ENCODE assay signal across 1 cellular context in the genomic region with DNA sequence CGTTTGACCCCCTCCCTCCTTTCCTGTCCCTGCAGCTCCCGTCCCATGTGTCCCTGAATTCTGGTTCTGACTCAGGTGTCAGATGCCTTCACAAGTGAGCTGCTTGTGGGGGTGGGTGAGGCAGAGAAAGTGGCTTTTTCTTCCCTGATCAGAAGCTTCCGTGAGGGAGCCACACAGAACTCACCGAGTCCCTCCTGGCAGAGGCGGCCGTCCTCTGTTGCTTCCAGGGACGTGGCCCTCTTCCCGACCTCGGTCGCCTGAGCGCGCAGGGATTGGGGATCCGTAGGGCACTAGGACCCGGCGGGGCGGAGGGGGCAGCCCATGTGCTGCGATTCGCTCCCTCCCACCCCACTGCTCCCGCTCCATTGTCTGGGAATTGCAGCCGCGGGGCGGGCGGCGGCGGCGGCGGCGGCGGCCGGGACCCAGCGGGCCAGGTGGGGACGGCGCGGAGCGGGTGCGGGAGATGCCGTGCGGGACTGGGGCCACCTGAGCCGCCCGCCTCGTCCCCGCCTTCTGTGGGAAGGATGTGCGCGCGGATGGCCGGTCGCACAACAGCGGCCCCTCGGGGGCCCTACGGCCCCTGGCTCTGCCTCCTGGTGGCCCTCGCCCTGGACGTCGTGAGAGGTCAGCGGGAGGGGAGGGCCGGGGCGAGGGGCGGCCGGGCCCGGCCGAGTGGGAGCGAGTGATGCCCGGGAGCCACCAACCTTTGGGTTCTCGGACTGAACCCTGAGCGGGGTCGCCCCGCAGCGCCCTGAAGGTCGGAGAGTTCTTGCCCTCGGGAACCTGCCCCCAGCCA.
TF ChIP-seq lines count a peak whose summit lies in the region.

A gene with protein sequence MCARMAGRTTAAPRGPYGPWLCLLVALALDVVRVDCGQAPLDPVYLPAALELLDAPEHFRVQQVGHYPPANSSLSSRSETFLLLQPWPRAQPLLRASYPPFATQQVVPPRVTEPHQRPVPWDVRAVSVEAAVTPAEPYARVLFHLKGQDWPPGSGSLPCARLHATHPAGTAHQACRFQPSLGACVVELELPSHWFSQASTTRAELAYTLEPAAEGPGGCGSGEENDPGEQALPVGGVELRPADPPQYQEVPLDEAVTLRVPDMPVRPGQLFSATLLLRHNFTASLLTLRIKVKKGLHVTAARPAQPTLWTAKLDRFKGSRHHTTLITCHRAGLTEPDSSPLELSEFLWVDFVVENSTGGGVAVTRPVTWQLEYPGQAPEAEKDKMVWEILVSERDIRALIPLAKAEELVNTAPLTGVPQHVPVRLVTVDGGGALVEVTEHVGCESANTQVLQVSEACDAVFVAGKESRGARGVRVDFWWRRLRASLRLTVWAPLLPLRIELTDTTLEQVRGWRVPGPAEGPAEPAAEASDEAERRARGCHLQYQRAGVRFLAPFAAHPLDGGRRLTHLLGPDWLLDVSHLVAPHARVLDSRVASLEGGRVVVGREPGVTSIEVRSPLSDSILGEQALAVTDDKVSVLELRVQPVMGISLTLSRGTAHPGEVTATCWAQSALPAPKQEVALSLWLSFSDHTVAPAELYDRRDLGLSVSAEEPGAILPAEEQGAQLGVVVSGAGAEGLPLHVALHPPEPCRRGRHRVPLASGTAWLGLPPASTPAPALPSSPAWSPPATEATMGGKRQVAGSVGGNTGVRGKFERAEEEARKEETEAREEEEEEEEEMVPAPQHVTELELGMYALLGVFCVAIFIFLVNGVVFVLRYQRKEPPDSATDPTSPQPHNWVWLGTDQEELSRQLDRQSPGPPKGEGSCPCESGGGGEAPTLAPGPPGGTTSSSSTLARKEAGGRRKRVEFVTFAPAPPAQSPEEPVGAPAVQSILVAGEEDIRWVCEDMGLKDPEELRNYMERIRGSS (plus strand): TSS at position 351 of the 796 bp plus-strand sequence. CDS start 174 bp downstream, at position 525.

TF ChIP-seq in HepG2, 621 proteins besides CTCF, POLR2A, EP300 and RAD21 (continued from another document and continues in another):
- TF ChIP-seq, protein P1, sequence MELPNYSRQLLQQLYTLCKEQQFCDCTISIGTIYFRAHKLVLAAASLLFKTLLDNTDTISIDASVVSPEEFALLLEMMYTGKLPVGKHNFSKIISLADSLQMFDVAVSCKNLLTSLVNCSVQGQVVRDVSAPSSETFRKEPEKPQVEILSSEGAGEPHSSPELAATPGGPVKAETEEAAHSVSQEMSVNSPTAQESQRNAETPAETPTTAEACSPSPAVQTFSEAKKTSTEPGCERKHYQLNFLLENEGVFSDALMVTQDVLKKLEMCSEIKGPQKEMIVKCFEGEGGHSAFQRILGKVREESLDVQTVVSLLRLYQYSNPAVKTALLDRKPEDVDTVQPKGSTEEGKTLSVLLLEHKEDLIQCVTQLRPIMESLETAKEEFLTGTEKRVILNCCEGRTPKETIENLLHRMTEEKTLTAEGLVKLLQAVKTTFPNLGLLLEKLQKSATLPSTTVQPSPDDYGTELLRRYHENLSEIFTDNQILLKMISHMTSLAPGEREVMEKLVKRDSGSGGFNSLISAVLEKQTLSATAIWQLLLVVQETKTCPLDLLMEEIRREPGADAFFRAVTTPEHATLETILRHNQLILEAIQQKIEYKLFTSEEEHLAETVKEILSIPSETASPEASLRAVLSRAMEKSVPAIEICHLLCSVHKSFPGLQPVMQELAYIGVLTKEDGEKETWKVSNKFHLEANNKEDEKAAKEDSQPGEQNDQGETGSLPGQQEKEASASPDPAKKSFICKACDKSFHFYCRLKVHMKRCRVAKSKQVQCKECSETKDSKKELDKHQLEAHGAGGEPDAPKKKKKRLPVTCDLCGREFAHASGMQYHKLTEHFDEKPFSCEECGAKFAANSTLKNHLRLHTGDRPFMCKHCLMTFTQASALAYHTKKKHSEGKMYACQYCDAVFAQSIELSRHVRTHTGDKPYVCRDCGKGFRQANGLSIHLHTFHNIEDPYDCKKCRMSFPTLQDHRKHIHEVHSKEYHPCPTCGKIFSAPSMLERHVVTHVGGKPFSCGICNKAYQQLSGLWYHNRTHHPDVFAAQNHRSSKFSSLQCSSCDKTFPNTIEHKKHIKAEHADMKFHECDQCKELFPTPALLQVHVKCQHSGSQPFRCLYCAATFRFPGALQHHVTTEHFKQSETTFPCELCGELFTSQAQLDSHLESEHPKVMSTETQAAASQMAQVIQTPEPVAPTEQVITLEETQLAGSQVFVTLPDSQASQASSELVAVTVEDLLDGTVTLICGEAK (IDR thresholded peaks at IDR 0.05) = no peak
- TF ChIP-seq, protein P1 (CRISPR knock-in tag; IDR thresholded peaks at IDR 0.05) = 0 out of 2 replicates have a peak, but pooled peaks have one; percentile 27
- TF ChIP-seq TBX2 (CRISPR knock-in tag; IDR thresholded peaks at IDR 0.05; ENCODE audit: borderline replicate concordance) (peak; percentile 56; the same call in 1 of the 2 replicates), HOXA3 (CRISPR knock-in tag; IDR thresholded peaks at IDR 0.05) (peak; percentile 73), POLR2G (IDR thresholded peaks at IDR 0.05; ENCODE audit: low read depth, low read length) (peak; percentile 61; the same call in 1 of the 2 replicates), GATAD1 (CRISPR knock-in tag; IDR thresholded peaks at IDR 0.05) (peak; percentile 37; the same call in 1 of the 2 replicates), ZNF138 (CRISPR knock-in tag; IDR thresholded peaks at IDR 0.05; ENCODE audit: low read depth) (0 out of 2 replicates have a peak, but pooled peaks have one; percentile 42), KLF12 (CRISPR knock-in tag; IDR thresholded peaks at IDR 0.05; ENCODE audit: borderline replicate concordance) (0 out of 2 replicates have a peak, but pooled peaks have one; percentile 28), PHF8 (CRISPR knock-in tag; IDR thresholded peaks at IDR 0.05) (peak; percentile 31; the same call in 1 of the 2 replicates), ZNF547 (CRISPR knock-in tag; IDR thresholded peaks at IDR 0.05) (no peak), ZNF563 (CRISPR knock-in tag; IDR thresholded peaks at IDR 0.05) (0 out of 2 replicates have a peak, but pooled peaks have one; percentile 52), ZNF136 (CRISPR knock-in tag; IDR thresholded peaks at IDR 0.05; ENCODE audit: low read depth) (0 out of 2 replicates have a peak, but pooled peaks have one; percentile 53), ZNF274 (CRISPR knock-in tag; IDR thresholded peaks at IDR 0.05) (0 out of 2 replicates have a peak, but pooled peaks have one; percentile 20), ZNF564 (CRISPR knock-in tag; IDR thresholded peaks at IDR 0.05) (0 out of 2 replicates have a peak, but pooled peaks have one; percentile 52), FOXA3 (CRISPR knock-in tag; IDR thresholded peaks at IDR 0.05) (0 out of 2 replicates have a peak, but pooled peaks have one; percentile 14), ZFX (CRISPR knock-in tag; IDR thresholded peaks at IDR 0.05; ENCODE audit: low read depth) (peak; percentile 55), SP4 (CRISPR knock-in tag; IDR thresholded peaks at IDR 0.05) (peak; percentile 68)
- TF ChIP-seq, protein P2, sequence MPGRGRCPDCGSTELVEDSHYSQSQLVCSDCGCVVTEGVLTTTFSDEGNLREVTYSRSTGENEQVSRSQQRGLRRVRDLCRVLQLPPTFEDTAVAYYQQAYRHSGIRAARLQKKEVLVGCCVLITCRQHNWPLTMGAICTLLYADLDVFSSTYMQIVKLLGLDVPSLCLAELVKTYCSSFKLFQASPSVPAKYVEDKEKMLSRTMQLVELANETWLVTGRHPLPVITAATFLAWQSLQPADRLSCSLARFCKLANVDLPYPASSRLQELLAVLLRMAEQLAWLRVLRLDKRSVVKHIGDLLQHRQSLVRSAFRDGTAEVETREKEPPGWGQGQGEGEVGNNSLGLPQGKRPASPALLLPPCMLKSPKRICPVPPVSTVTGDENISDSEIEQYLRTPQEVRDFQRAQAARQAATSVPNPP (CRISPR knock-in tag; IDR thresholded peaks at IDR 0.05) = 0 out of 2 replicates have a peak, but pooled peaks have one; percentile 30
- TF ChIP-seq, protein P3, sequence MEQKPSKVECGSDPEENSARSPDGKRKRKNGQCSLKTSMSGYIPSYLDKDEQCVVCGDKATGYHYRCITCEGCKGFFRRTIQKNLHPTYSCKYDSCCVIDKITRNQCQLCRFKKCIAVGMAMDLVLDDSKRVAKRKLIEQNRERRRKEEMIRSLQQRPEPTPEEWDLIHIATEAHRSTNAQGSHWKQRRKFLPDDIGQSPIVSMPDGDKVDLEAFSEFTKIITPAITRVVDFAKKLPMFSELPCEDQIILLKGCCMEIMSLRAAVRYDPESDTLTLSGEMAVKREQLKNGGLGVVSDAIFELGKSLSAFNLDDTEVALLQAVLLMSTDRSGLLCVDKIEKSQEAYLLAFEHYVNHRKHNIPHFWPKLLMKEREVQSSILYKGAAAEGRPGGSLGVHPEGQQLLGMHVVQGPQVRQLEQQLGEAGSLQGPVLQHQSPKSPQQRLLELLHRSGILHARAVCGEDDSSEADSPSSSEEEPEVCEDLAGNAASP (CRISPR knock-in tag; IDR thresholded peaks at IDR 0.05; ENCODE audit: borderline replicate concordance) = peak; percentile 72
- TF ChIP-seq, protein P4, sequence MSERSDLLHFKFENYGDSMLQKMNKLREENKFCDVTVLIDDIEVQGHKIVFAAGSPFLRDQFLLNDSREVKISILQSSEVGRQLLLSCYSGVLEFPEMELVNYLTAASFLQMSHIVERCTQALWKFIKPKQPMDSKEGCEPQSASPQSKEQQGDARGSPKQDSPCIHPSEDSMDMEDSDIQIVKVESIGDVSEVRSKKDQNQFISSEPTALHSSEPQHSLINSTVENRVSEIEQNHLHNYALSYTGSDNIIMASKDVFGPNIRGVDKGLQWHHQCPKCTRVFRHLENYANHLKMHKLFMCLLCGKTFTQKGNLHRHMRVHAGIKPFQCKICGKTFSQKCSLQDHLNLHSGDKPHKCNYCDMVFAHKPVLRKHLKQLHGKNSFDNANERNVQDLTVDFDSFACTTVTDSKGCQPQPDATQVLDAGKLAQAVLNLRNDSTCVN (CRISPR knock-in tag; IDR thresholded peaks at IDR 0.05; ENCODE audit: borderline replicate concordance) = no peak
- TF ChIP-seq, protein P5, sequence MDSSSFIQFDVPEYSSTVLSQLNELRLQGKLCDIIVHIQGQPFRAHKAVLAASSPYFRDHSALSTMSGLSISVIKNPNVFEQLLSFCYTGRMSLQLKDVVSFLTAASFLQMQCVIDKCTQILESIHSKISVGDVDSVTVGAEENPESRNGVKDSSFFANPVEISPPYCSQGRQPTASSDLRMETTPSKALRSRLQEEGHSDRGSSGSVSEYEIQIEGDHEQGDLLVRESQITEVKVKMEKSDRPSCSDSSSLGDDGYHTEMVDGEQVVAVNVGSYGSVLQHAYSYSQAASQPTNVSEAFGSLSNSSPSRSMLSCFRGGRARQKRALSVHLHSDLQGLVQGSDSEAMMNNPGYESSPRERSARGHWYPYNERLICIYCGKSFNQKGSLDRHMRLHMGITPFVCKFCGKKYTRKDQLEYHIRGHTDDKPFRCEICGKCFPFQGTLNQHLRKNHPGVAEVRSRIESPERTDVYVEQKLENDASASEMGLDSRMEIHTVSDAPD (CRISPR knock-in tag; IDR thresholded peaks at IDR 0.05) = no peak
- TF ChIP-seq, protein P6, sequence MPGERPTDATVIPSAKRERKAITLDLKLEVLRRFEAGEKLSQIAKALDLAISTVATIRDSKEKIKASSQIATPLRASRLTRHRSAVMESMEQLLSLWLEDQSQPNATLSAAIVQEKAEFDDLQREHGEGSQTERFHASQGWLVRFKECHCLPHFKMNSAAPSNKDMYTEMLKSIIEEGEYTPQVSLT (CRISPR knock-in tag; IDR thresholded peaks at IDR 0.05; ENCODE audit: borderline replicate concordance, low read depth) = no peak
- TF ChIP-seq, protein P7, sequence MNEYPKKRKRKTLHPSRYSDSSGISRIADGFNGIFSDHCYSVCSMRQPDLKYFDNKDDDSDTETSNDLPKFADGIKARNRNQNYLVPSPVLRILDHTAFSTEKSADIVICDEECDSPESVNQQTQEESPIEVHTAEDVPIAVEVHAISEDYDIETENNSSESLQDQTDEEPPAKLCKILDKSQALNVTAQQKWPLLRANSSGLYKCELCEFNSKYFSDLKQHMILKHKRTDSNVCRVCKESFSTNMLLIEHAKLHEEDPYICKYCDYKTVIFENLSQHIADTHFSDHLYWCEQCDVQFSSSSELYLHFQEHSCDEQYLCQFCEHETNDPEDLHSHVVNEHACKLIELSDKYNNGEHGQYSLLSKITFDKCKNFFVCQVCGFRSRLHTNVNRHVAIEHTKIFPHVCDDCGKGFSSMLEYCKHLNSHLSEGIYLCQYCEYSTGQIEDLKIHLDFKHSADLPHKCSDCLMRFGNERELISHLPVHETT (CRISPR knock-in tag; conservative IDR thresholded peaks at IDR 0.05) = 0 out of 2 replicates have a peak, but pooled peaks have one; percentile 40
- TF ChIP-seq, protein P8, sequence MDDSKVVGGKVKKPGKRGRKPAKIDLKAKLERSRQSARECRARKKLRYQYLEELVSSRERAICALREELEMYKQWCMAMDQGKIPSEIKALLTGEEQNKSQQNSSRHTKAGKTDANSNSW (CRISPR knock-in tag; IDR thresholded peaks at IDR 0.05; ENCODE audit: borderline replicate concordance) = peak; percentile 72; the same call in 1 of the 2 replicates
